8 cellular contexts compared by ENCODE assay signal in genomic region chr5:17436766-17437221, GRCh38.
DNase-seq lines count a peak whose midpoint lies in the region; ATAC-seq and TF ChIP-seq lines count a peak whose summit lies in the region.

No MANE protein-coding gene starts in this region.

- in situ Hi-C loops in transverse colon (cut with MboI; ENCODE audit: low pct_ligation_motif_present in 1 of 4, low pct_unique_long_range_greater_than_20kb in 1 of 4, low sequenced_read_pairs in 3 of 4) = no loop called here
- in situ Hi-C loops in mammary epithelial cell (cut with MboI; ENCODE audit: low sequenced_read_pairs in 2 of 2) = no loop called here

- TF ChIP-seq POLR2A in transverse colon (IDR thresholded peaks at IDR 0.05) = no peak

- no peak overlapping the region for H3K27ac Mint-ChIP-seq in endodermal cell

- no peak for TF ChIP-seq EP300 in transverse colon (IDR thresholded peaks at IDR 0.05; ENCODE audit: low read depth)

- intact Hi-C loops in transverse colon (cut with DNase I; ENCODE audit: low total_unique reads) = no loop called here
- intact Hi-C loops in mammary epithelial cell (cut with micrococcal nuclease) = no loop called here

- H2AFZ ChIP-seq in mammary epithelial cell (ENCODE audit: low read depth, low read length) = no peak overlapping the region

- H3K36me3 ChIP-seq in transverse colon (no peaks in the 10 kb centered on the region), endodermal cell (ENCODE audit: control insufficient read depth, insufficient read depth, low read length) (no peaks in the 10 kb centered on the region), mammary epithelial cell (ENCODE audit: insufficient read depth, low read length) (no peaks in the 10 kb centered on the region)

- H3K9me3 ChIP-seq in transverse colon (peaks cover 0 to 3% of the 10 kb centered on the region in 2 donors), endodermal cell (ENCODE audit: control insufficient read depth, low read length) (no peaks in the 10 kb centered on the region), mammary epithelial cell (replicated peaks; ENCODE audit: insufficient read depth, low read length) (no peaks in the 10 kb centered on the region)

- dilution Hi-C loops in mammary epithelial cell (cut with HindIII; ENCODE audit: low sequenced_read_pairs) = no loop called here

- H3K9ac ChIP-seq in endodermal cell (ENCODE audit: extremely low read depth, low read length, poor library complexity, severe bottlenecking) (no peak overlapping the region), mammary epithelial cell (ENCODE audit: insufficient read depth, low read length) (no peak overlapping the region)

- CTCF ChIA-PET in mammary epithelial cell (lab: Charles Lee; ENCODE audit: low non-redundant PET) = no interaction called here

- H3K4me3 ChIP-seq in HL-60 (replicated peaks; ENCODE audit: insufficient read depth, low read length) (peak overlapping the region; percentile 7), fibroblast of the aortic adventitia (ENCODE audit: low read depth, low read length) (no peak overlapping the region), transverse colon (peak overlapping the region in 1 of 4 donors; percentile 26), endodermal cell (ENCODE audit: low read length) (no peak overlapping the region), mammary epithelial cell (replicated peaks in 1 of 3; ENCODE audit: insufficient read depth in 1 of 3, low read depth in 2 of 3, low read length in 3 of 3) (no peak overlapping the region)

- H4K20me1 ChIP-seq in mammary epithelial cell (ENCODE audit: insufficient read depth, low read length) = no peaks in the 10 kb centered on the region

- no peaks in the 10 kb centered on the region for H3K9me3 Mint-ChIP-seq in endodermal cell

- peaks cover 2% of the 10 kb centered on the region for H3K4me1 Mint-ChIP-seq in endodermal cell

- H3K4me3 Mint-ChIP-seq in endodermal cell = no peak overlapping the region

- peak overlapping the region; percentile 91 for H3K27ac ChIP-seq in HL-60 (replicated peaks)
- H3K27ac ChIP-seq in transverse colon = peak overlapping the region; percentile 50 to 62 (median 58)
- H3K27ac ChIP-seq in endodermal cell (ENCODE audit: low read depth, low read length) = no peak overlapping the region
- no peak overlapping the region for H3K27ac ChIP-seq in mammary epithelial cell (ENCODE audit: insufficient read depth, low read depth, low read length)

- H3K36me3 Mint-ChIP-seq in endodermal cell (ENCODE audit: low read depth) = no peaks in the 10 kb centered on the region

- no peak for TF ChIP-seq CTCF in HL-60 (IDR thresholded peaks at IDR 0.05; ENCODE audit: insufficient read depth, low read length)
- TF ChIP-seq CTCF in fibroblast of the aortic adventitia (IDR thresholded peaks at IDR 0.05; ENCODE audit: insufficient read depth, low read length) = no peak
- TF ChIP-seq CTCF in transverse colon (IDR thresholded peaks at IDR 0.05) = no peak
- TF ChIP-seq CTCF in endodermal cell (conservative IDR thresholded peaks at IDR 0.05) = no peak
- TF ChIP-seq CTCF in mammary epithelial cell (conservative IDR thresholded peaks at IDR 0.05 in 1 of 2, IDR thresholded peaks at IDR 0.05 in 1 of 2; ENCODE audit: extremely low read depth in 1 of 2, insufficient read depth in 1 of 2, low read depth in 1 of 2, low read length in 2 of 2) = no peak

- BruUV-seq in mammary epithelial cell (replicated peaks; lab: Mats Ljungman, UMichigan) = no TSS peak

- WGBS in transverse colon (ENCODE audit: low coverage in 1 of 2), 2 donors = 20 to 22% methylated on average over 4 of the region's 4 CpGs
- 90 to 100% methylated on average over 3 to 4 of the region's 4 CpGs for WGBS in endodermal cell (ENCODE audit: insufficient coverage in 1 of 2, insufficient read length in 1 of 2), 2 experiments
- 89% methylated on average over 4 of the region's 4 CpGs for WGBS in mammary epithelial cell (ENCODE audit: low coverage, missing lambda C conversion rate)

- no peak overlapping the region for H3K4me2 ChIP-seq in mammary epithelial cell (ENCODE audit: insufficient read depth, low read depth, low read length)

- H3K27me3 ChIP-seq in HL-60 (ENCODE audit: insufficient read depth, poor library complexity, severe bottlenecking) (no peaks in the 10 kb centered on the region), transverse colon (no peaks in the 10 kb centered on the region), endodermal cell (ENCODE audit: control insufficient read depth, insufficient read depth, low read length, poor library complexity, severe bottlenecking) (no peaks in the 10 kb centered on the region), mammary epithelial cell (ENCODE audit: insufficient read depth, low read length) (no peaks in the 10 kb centered on the region)

- no peaks in the 10 kb centered on the region for H3K79me2 ChIP-seq in mammary epithelial cell (ENCODE audit: insufficient read depth, low read length)

- peaks cover 0 to 19% (median 10%) of the 10 kb centered on the region in 4 donors for H3K4me1 ChIP-seq in transverse colon
- H3K4me1 ChIP-seq in endodermal cell (ENCODE audit: control insufficient read depth, insufficient read depth, low read length) = peaks cover 3% of the 10 kb centered on the region
- H3K4me1 ChIP-seq in mammary epithelial cell (ENCODE audit: insufficient read depth, low read length) = no peaks in the 10 kb centered on the region

- peak; percentile 84 for ATAC-seq in GM21367 (IDR thresholded peaks at IDR 0.05; ENCODE audit: unreplicated experiment)

- DNase-seq in AG08395 (ENCODE audit: low spot score) (peak; percentile 15), HL-60 (ENCODE audit: low read depth in 1 of 2, low spot score in 1 of 2) (peak; percentile 83 to 84), fibroblast of the aortic adventitia (ENCODE audit: low read depth) (peak; percentile 7), transverse colon (no peak), endodermal cell (no peak), mammary epithelial cell (no peak), putamen (ENCODE audit: low spot score) (no peak)

- peaks cover 6% of the 10 kb centered on the region for H3K27me3 Mint-ChIP-seq in endodermal cell (ENCODE audit: insufficient read depth)

Comparison
In these comparisons a context has a peak if more than half of its experiments do, and no peak if none do; other contexts are left out.
1. DNase-seq: peak in AG08395 (single experiment), HL-60 (2 of 2) and fibroblast of the aortic adventitia (single experiment); none in transverse colon (single experiment), endodermal cell (single experiment), mammary epithelial cell (single experiment) and putamen (single experiment).
2. H3K27ac ChIP-seq: peak in HL-60 (single experiment) and transverse colon (4 of 4); none in endodermal cell (single experiment) and mammary epithelial cell (single experiment).